Comparison of ENCODE assay signal across 1 cellular context in genomic region chr9:111872886-111873285, GRCh38.
TF ChIP-seq lines count a peak whose summit lies in the region.

No MANE protein-coding gene starts in this region.

TF ChIP-seq in K562, 482 proteins besides CTCF, POLR2A, EP300 and RAD21 (continued from another document):
- TF ChIP-seq ZNF407 (IDR thresholded peaks at IDR 0.05; ENCODE audit: low read depth) (no peak), ZFP36 (IDR thresholded peaks at IDR 0.05; ENCODE audit: low read depth, low read length, partially characterized antibody) (no peak), BRD4 (IDR thresholded peaks at IDR 0.05) (no peak), CBFB (CRISPR knock-in tag; IDR thresholded peaks at IDR 0.05) (no peak), CBFA2T2 (conservative IDR thresholded peaks at IDR 0.05) (peak; percentile 47), C11orf30 (IDR thresholded peaks at IDR 0.05; ENCODE audit: low read depth) (no peak), USF2 (CRISPR knock-in tag; IDR thresholded peaks at IDR 0.05) (peak; percentile 58), ZNF512 (tag; IDR thresholded peaks at IDR 0.05) (no peak), ARID2 (IDR thresholded peaks at IDR 0.05) (no peak), TAL1 (IDR thresholded peaks at IDR 0.05) (no peak), ZSCAN29 (IDR thresholded peaks at IDR 0.05) (no peak)
